Comparison of ENCODE assay signal across 13 cellular contexts in the genomic region with DNA sequence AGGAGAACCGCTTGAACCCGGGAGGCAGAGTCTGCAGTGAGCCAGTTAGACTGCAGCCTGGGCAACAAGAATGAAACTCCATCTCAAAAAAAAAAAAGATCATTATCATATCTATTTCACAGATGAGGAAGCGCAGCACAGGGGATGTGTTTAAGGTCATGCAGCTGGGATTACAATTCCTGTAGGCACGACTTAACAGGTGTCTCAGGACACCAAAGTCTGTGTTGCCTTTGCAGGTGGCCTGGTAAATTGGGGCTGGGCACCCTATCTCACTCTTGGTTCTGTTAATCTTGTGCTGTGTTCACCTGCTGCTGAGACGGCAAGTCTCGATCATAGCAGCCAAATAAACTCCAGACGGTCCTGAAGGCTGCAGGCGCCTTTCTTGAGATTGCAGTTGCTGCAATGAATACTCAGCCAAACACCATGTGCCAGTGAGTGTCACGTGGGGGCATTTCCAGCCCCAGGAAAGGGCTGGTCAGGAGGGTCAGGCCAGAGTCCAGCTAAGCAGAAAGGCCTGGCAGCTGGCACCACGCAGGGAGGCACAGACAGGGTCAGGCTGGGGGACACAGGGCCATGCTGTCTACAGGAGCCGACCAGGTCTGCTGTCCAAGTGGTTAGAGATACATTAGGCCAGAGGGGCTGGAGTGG. TPM values are rescaled to one million over a fixed set of nuclear protein-coding genes. Genes with fewer than 3 reads are reported as not detected.
DNase-seq lines count a peak whose midpoint lies in the region; ATAC-seq, FAIRE-seq and TF ChIP-seq lines count a peak whose summit lies in the region.
"Had no signal": no experiment of that assay in that cellular context is flagged by ENCODE, and none has a peak within 500 bp of the region (broad histone marks: within the 10 kb centered on the region; RNA-seq: fewer than 3 reads in every experiment).

No MANE protein-coding gene starts in this region.

- H2BK12ac ChIP-seq in trophoblast cell (ENCODE audit: low read length), result no peak overlapping the region

- no peak for DNase-seq in Panc1 (ENCODE audit: low read depth, low spot score)
- DNase-seq in left ventricle myocardium inferior, result peak; percentile 40
- peak in 4 of 6 donors; percentile 39 to 74 (median 57) for DNase-seq in pancreas
- DNase-seq in trophoblast cell, result no peak
- no peak for DNase-seq in coronary artery (ENCODE audit: low spot score)
- no peak for DNase-seq in amniotic stem cell (lab: John Stamatoyannopoulos, UW)
- DNase-seq in HuH-7 (ENCODE audit: low spot score), result no peak
- DNase-seq: activated gamma-delta T cell treated with Interleukin-2 at 50 U/mL for 16 hours, cerebellar nuclear complex, NCI-H1694 treated with DMSO at 0.1 percent for 48 hours, T-helper 17 cell had no signal

- H3K4me3 ChIP-seq in BLaER1 treated with 17β-estradiol and CSF1 and Interleukin-3, amounts not matched to agents 10 nM and 100 nM, result no peak overlapping the region
- no peak overlapping the region for H3K4me3 ChIP-seq in Panc1 (ENCODE audit: low read depth in 2 of 2, low read length in 2 of 2)
- H3K4me3 ChIP-seq in left ventricle myocardium inferior, result no peak overlapping the region
- no peak overlapping the region for H3K4me3 ChIP-seq in pancreas
- no peak overlapping the region for H3K4me3 ChIP-seq in trophoblast cell (ENCODE audit: low read depth, low read length)
- H3K4me3 ChIP-seq in coronary artery, result no peak overlapping the region

- peaks cover 32 to 60% (median 36%) of the 10 kb centered on the region in 10 experiments for H3K4me1 ChIP-seq in BLaER1 treated with 17β-estradiol and CSF1 and Interleukin-3, amounts not matched to agents 10 nM and 100 nM
- H3K4me1 ChIP-seq in Panc1 (ENCODE audit: control insufficient read depth, insufficient read depth, low read length), result peaks cover 47% of the 10 kb centered on the region
- peaks cover 26% of the 10 kb centered on the region for H3K4me1 ChIP-seq in left ventricle myocardium inferior
- no peaks in the 10 kb centered on the region for H3K4me1 ChIP-seq in pancreas
- peaks cover 11 to 13% of the 10 kb centered on the region in 2 experiments for H3K4me1 ChIP-seq in trophoblast cell (ENCODE audit: control insufficient read depth in 1 of 2, insufficient read depth in 2 of 2, low read length in 2 of 2)

- no peak overlapping the region for H3K23ac ChIP-seq in trophoblast cell (ENCODE audit: low read length)

- H3K14ac ChIP-seq in trophoblast cell (ENCODE audit: low read length), result no peak overlapping the region

- BruUV-seq in Panc1 (replicated peaks; lab: Mats Ljungman, UMichigan), result no TSS peak

- no peak overlapping the region for H2AFZ ChIP-seq in trophoblast cell (ENCODE audit: insufficient read depth, low read length, poor library complexity)

- no peaks in the 10 kb centered on the region for H3K36me3 ChIP-seq in BLaER1 treated with 17β-estradiol and CSF1 and Interleukin-3, amounts not matched to agents 10 nM and 100 nM
- no peaks in the 10 kb centered on the region for H3K36me3 ChIP-seq in Panc1 (ENCODE audit: control insufficient read depth, insufficient read depth, low read length)
- H3K36me3 ChIP-seq in left ventricle myocardium inferior, result no peaks in the 10 kb centered on the region
- H3K36me3 ChIP-seq in pancreas, result no peaks in the 10 kb centered on the region
- no peaks in the 10 kb centered on the region for H3K36me3 ChIP-seq in trophoblast cell (ENCODE audit: control insufficient read depth in 1 of 2, insufficient read depth in 2 of 2, low read length in 2 of 2)

- no peak overlapping the region for H4K91ac ChIP-seq in trophoblast cell (ENCODE audit: low read depth, low read length)

- no peak for TF ChIP-seq CTCF in Panc1 (IDR thresholded peaks at IDR 0.05)
- TF ChIP-seq CTCF in left ventricle myocardium inferior (IDR thresholded peaks at IDR 0.05; ENCODE audit: borderline replicate concordance), result no peak
- TF ChIP-seq CTCF in pancreas (IDR thresholded peaks at IDR 0.05), result no peak
- TF ChIP-seq CTCF in coronary artery (IDR thresholded peaks at IDR 0.05), result no peak

- H3K27ac ChIP-seq in BLaER1 treated with 17β-estradiol and CSF1 and Interleukin-3, amounts not matched to agents 10 nM and 100 nM, result no peak overlapping the region; a peak in 1 of 22 replicates
- H3K27ac ChIP-seq in Panc1 (ENCODE audit: low read length), result peak overlapping the region; percentile 35
- H3K27ac ChIP-seq in left ventricle myocardium inferior (replicated peaks), result peak overlapping the region; percentile 63
- H3K27ac ChIP-seq in pancreas, result no peak overlapping the region
- no peak overlapping the region for H3K27ac ChIP-seq in trophoblast cell (ENCODE audit: low read depth, low read length)
- no peak overlapping the region for H3K27ac ChIP-seq in coronary artery

- 48 to 55% methylated on average over 11 of the region's 11 CpGs for WGBS in pancreas, 2 donors
- no CpG with 5 or more reads among the region's 11 CpGs for WGBS in trophoblast cell (ENCODE audit: extremely low coverage, insufficient coverage, insufficient read length)

- peaks cover 10% of the 10 kb centered on the region for H3K79me1 ChIP-seq in trophoblast cell (ENCODE audit: low read length)

- no peak overlapping the region for H2AK5ac ChIP-seq in trophoblast cell (ENCODE audit: low read length)

- H2BK120ac ChIP-seq in trophoblast cell (ENCODE audit: insufficient read depth, low read length, poor library complexity), result no peak overlapping the region

- POLR2A ChIA-PET in Panc1 (lab: Charles Lee), result no interaction called here

- FAIRE-seq in pancreas (lab: Jason Lieb, UNC), result no peak

- H3K4ac ChIP-seq in trophoblast cell (ENCODE audit: low read depth, low read length), result no peak overlapping the region

- no peak overlapping the region for H4K8ac ChIP-seq in trophoblast cell (ENCODE audit: low read depth, low read length)

- ATAC-seq in Panc1 (no peak), pancreas (peak; percentile 75 to 93 (median 78))
- ATAC-seq: HCT116, T-helper 17 cell had no signal

- H3K79me2 ChIP-seq in trophoblast cell (ENCODE audit: control insufficient read depth, insufficient read depth, low read length, poor library complexity), result peaks cover 3% of the 10 kb centered on the region

- no peak overlapping the region for H2BK5ac ChIP-seq in trophoblast cell (ENCODE audit: low read depth, low read length, poor library complexity)

- H3K9me3 ChIP-seq in BLaER1 treated with 17β-estradiol and CSF1 and Interleukin-3, amounts not matched to agents 10 nM and 100 nM (replicated peaks in 1 of 11), result no peaks in the 10 kb centered on the region
- H3K9me3 ChIP-seq in Panc1 (ENCODE audit: control insufficient read depth, insufficient read depth, low read depth, low read length) (no peaks in the 10 kb centered on the region), left ventricle myocardium inferior (replicated peaks) (no peaks in the 10 kb centered on the region), pancreas (no peaks in the 10 kb centered on the region), trophoblast cell (ENCODE audit: insufficient read depth, low read depth, low read length) (no peaks in the 10 kb centered on the region)

- peak overlapping the region; percentile 14 to 89 (median 42); a peak in 21 of 22 replicates for H3K4me2 ChIP-seq in BLaER1 treated with 17β-estradiol and CSF1 and Interleukin-3, amounts not matched to agents 10 nM and 100 nM
- no peak overlapping the region for H3K4me2 ChIP-seq in trophoblast cell (ENCODE audit: low read length)

- H4K12ac ChIP-seq in trophoblast cell (ENCODE audit: low read depth, low read length), result no peak overlapping the region

- intact Hi-C loops in Panc1 (cut with micrococcal nuclease; ENCODE audit: unreplicated experiment) (no loop called here), left ventricle myocardium inferior (cut with micrococcal nuclease) (no loop called here), pancreas (cut with DNase I) (no loop called here)

- CTCF ChIA-PET in Panc1 (lab: Charles Lee), result interaction anchor here (0.7 kb wide), 1 partner anchor 32 kb away, joined by 3 read pairs; no protein-coding TSS in a partner anchor

- H4K20me1 ChIP-seq in BLaER1 treated with 17β-estradiol and CSF1 and Interleukin-3, amounts not matched to agents 10 nM and 100 nM, result no peaks in the 10 kb centered on the region

- no peak overlapping the region for H3K18ac ChIP-seq in trophoblast cell (ENCODE audit: low read length)

- H3K9ac ChIP-seq in BLaER1 treated with 17β-estradiol and CSF1 and Interleukin-3, amounts not matched to agents 10 nM and 100 nM, result peak overlapping the region in 3 of 11 experiments; percentile 1 to 26 (median 24); a peak in 2 of 22 replicates
- H3K9ac ChIP-seq in trophoblast cell (ENCODE audit: low read length), result no peak overlapping the region

- no peaks in the 10 kb centered on the region for H3K27me3 ChIP-seq in BLaER1 treated with 17β-estradiol and CSF1 and Interleukin-3, amounts not matched to agents 10 nM and 100 nM
- H3K27me3 ChIP-seq in Panc1 (ENCODE audit: control insufficient read depth, insufficient read depth, low read length) (no peaks in the 10 kb centered on the region), left ventricle myocardium inferior (ENCODE audit: low read depth) (no peaks in the 10 kb centered on the region), pancreas (no peaks in the 10 kb centered on the region), trophoblast cell (ENCODE audit: insufficient read depth, low read length) (no peaks in the 10 kb centered on the region)

- in situ Hi-C loops in Panc1 (cut with HindIII; ENCODE audit: low pct_unique_long_range_greater_than_20kb, low sequenced_read_pairs), result no loop called here

RNA-seq across cellular contexts. Expression of a gene that starts 55.8 kb away (rescaled TPM):
- 0.10 TPM for total RNA-seq in Panc1 (2021; ENCODE audit: unreplicated experiment)
- 0.16 TPM for polyA plus RNA-seq in Panc1 (2012; ENCODE audit: insufficient read length)
- 6.0 TPM for total RNA-seq in left ventricle myocardium inferior
- 10 to 100 TPM in 1 of 6 donors, 1 to 10 TPM in 4, under 1 TPM in 1; 0.98 to 13.2 (median 3.3) TPM for total RNA-seq in pancreas
- 1 to 10 TPM; 1.7 to 3.2 TPM for polyA plus RNA-seq in pancreas
- not detected in 2 replicates for polyA plus RNA-seq in trophoblast cell (2013)

Comparison
In these comparisons a context has a peak if more than half of its experiments do, and no peak if none do; other contexts are left out.
1. H3K27ac ChIP-seq: peak in Panc1 (single experiment) and left ventricle myocardium inferior (single experiment); none in BLaER1 treated with 17β-estradiol and CSF1 and Interleukin-3, amounts not matched to agents 10 nM and 100 nM (0 of 11), pancreas (0 of 4), trophoblast cell (single experiment) and coronary artery (0 of 2).
2. DNase-seq: peak in left ventricle myocardium inferior (single experiment) and pancreas (4 of 6); none in Panc1 (single experiment), trophoblast cell (0 of 2), coronary artery (single experiment), amniotic stem cell (single experiment) and HuH-7 (single experiment).